ENCODE assay signal across 1 cellular context in genomic region chr7:132943645-132944044, GRCh38.
TF ChIP-seq lines count a peak whose summit lies in the region.

No MANE protein-coding gene starts in this region.

TF ChIP-seq in GM12878, 131 proteins besides CTCF, POLR2A, EP300 and RAD21 (continued from another document):
- TF ChIP-seq ZBTB40 (IDR thresholded peaks at IDR 0.05; ENCODE audit: borderline replicate concordance) (no peak), SKIL (IDR thresholded peaks at IDR 0.05; ENCODE audit: low read depth, poor library complexity, severe bottlenecking) (peak; percentile 53), CEBPZ (IDR thresholded peaks at IDR 0.05; ENCODE audit: low read depth, low read length) (no peak), KDM1A (IDR thresholded peaks at IDR 0.05; ENCODE audit: borderline replicate concordance) (no peak), TCF12 (IDR thresholded peaks at IDR 0.05; ENCODE audit: low read depth, low read length) (no peak), NR2C2 (IDR thresholded peaks at IDR 0.05; ENCODE audit: borderline replicate concordance, control insufficient read depth, insufficient read length, low read depth) (no peak), JUND (IDR thresholded peaks at IDR 0.05; ENCODE audit: low read depth, low read length) (no peak), RUNX3 (IDR thresholded peaks at IDR 0.05; ENCODE audit: low read length) (peak; percentile 68), MEF2B (IDR thresholded peaks at IDR 0.05; ENCODE audit: partially characterized antibody, poor library complexity, severe bottlenecking) (no peak), ATF7 (IDR thresholded peaks at IDR 0.05; ENCODE audit: low read depth) (no peak)
- TF ChIP-seq, protein P1, sequence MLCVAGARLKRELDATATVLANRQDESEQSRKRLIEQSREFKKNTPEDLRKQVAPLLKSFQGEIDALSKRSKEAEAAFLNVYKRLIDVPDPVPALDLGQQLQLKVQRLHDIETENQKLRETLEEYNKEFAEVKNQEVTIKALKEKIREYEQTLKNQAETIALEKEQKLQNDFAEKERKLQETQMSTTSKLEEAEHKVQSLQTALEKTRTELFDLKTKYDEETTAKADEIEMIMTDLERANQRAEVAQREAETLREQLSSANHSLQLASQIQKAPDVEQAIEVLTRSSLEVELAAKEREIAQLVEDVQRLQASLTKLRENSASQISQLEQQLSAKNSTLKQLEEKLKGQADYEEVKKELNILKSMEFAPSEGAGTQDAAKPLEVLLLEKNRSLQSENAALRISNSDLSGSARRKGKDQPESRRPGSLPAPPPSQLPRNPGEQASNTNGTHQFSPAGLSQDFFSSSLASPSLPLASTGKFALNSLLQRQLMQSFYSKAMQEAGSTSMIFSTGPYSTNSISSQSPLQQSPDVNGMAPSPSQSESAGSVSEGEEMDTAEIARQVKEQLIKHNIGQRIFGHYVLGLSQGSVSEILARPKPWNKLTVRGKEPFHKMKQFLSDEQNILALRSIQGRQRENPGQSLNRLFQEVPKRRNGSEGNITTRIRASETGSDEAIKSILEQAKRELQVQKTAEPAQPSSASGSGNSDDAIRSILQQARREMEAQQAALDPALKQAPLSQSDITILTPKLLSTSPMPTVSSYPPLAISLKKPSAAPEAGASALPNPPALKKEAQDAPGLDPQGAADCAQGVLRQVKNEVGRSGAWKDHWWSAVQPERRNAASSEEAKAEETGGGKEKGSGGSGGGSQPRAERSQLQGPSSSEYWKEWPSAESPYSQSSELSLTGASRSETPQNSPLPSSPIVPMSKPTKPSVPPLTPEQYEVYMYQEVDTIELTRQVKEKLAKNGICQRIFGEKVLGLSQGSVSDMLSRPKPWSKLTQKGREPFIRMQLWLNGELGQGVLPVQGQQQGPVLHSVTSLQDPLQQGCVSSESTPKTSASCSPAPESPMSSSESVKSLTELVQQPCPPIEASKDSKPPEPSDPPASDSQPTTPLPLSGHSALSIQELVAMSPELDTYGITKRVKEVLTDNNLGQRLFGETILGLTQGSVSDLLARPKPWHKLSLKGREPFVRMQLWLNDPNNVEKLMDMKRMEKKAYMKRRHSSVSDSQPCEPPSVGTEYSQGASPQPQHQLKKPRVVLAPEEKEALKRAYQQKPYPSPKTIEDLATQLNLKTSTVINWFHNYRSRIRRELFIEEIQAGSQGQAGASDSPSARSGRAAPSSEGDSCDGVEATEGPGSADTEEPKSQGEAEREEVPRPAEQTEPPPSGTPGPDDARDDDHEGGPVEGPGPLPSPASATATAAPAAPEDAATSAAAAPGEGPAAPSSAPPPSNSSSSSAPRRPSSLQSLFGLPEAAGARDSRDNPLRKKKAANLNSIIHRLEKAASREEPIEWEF (IDR thresholded peaks at IDR 0.05; ENCODE audit: insufficient replicate concordance, low read depth, low read length) = no peak
- TF ChIP-seq, protein P2, sequence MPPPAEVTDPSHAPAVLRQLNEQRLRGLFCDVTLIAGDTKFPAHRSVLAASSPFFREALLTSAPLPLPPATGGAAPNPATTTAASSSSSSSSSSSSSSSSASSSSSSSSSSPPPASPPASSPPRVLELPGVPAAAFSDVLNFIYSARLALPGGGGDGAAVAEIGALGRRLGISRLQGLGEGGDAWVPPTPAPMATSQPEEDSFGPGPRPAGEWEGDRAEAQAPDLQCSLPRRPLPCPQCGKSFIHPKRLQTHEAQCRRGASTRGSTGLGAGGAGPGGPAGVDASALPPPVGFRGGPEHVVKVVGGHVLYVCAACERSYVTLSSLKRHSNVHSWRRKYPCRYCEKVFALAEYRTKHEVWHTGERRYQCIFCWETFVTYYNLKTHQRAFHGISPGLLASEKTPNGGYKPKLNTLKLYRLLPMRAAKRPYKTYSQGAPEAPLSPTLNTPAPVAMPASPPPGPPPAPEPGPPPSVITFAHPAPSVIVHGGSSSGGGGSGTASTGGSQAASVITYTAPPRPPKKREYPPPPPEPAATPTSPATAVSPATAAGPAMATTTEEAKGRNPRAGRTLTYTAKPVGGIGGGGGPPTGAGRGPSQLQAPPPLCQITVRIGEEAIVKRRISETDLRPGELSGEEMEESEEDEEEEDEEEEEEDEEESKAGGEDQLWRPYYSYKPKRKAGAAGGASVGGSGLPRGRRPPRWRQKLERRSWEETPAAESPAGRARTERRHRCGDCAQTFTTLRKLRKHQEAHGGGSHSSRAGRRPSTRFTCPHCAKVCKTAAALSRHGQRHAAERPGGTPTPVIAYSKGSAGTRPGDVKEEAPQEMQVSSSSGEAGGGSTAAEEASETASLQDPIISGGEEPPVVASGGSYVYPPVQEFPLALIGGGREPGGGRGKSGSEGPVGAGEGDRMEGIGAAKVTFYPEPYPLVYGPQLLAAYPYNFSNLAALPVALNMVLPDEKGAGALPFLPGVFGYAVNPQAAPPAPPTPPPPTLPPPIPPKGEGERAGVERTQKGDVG (CRISPR knock-in tag; IDR thresholded peaks at IDR 0.05) = no peak
TF ChIP-seq in GM12878: peak in this region for 4.
